In genomic region chr5:69414885-69415583, GRCh38 we compare ENCODE assay signal across 8 cellular contexts. TPM values are rescaled to one million over a fixed set of nuclear protein-coding genes. Genes with fewer than 3 reads are reported as not detected.
A peak's percentile ranks its signal among the peaks of the same experiment; 100 is the strongest.
DNase-seq lines count a peak whose midpoint lies in the region; TF ChIP-seq lines count a peak whose summit lies in the region.

TSS of gene MARVELD2 (plus strand) at chr5:69415116. CDS start at chr5:69419386, 4,270 bp downstream.

- H3K4me3 ChIP-seq in foreskin fibroblast (ENCODE audit: low read depth in 1 of 2, low read length in 2 of 2) (peak within 1 kb of the TSS; percentile 45), suprapubic skin (peak within 1 kb of the TSS; percentile 62)

- no peak within 1 kb of the TSS for H3K27ac Mint-ChIP-seq in neural crest cell (ENCODE audit: unreplicated experiment)

- H3K27me3 Mint-ChIP-seq in neural crest cell (ENCODE audit: low read depth): peaks cover 31% of the 10 kb centered on the region

- peaks cover 25% of the 10 kb centered on the region for H3K36me3 ChIP-seq in suprapubic skin

- peak within 1 kb of the TSS; percentile 73 for H3K27ac ChIP-seq in suprapubic skin

- peak; percentile 47 for DNase-seq in EL
- DNase-seq in HCEC 1CT: peak; percentile 17
- peak; percentile 76 for DNase-seq in NCI-H460 (ENCODE audit: extremely low read depth, low read depth)
- DNase-seq in activated T-helper 9 cell treated with anti-CD3 and anti-CD28 coated beads, Interleukin-2, amount 50 U/mL, for 16 hours (ENCODE audit: low read depth): peak; percentile 22
- peak; percentile 10 to 64 for DNase-seq in foreskin fibroblast
- no peak for DNase-seq in neural crest cell (ENCODE audit: low read depth, low spot score)
- DNase-seq in suprapubic skin (ENCODE audit: low spot score in 2 of 2): peak; percentile 74 to 85
- no peak for DNase-seq in NK-92 treated with Interleukin-12 subunit alpha and Interleukin-12 subunit beta, amount 100 ng/mL, for 24 hours (lab: John Stamatoyannopoulos, UW)

- no peaks in the 10 kb centered on the region for H3K9me3 Mint-ChIP-seq in neural crest cell

- TF ChIP-seq POLR2A in suprapubic skin (IDR thresholded peaks at IDR 0.05): peak in 1 of 2 donors; percentile 22

- no peaks in the 10 kb centered on the region for H3K9me3 ChIP-seq in suprapubic skin

- peak within 1 kb of the TSS; percentile 71 for H3K4me3 Mint-ChIP-seq in neural crest cell

- TF ChIP-seq EP300 in suprapubic skin (IDR thresholded peaks at IDR 0.05): no peak

- H3K4me1 Mint-ChIP-seq in neural crest cell: peaks cover 8% of the 10 kb centered on the region

- H3K36me3 Mint-ChIP-seq in neural crest cell (ENCODE audit: low read depth): peaks cover 28% of the 10 kb centered on the region

- 27% methylated on average over 49 of the region's 78 CpGs for WGBS in suprapubic skin

- no peaks in the 10 kb centered on the region for H3K27me3 ChIP-seq in suprapubic skin

- TF ChIP-seq CTCF in foreskin fibroblast (IDR thresholded peaks at IDR 0.05; ENCODE audit: low read depth, low read length) (peak; percentile 32), neural crest cell (conservative IDR thresholded peaks at IDR 0.05) (peak; percentile 56), suprapubic skin (IDR thresholded peaks at IDR 0.05) (peak in 1 of 2 donors; percentile 39)

- no peaks in the 10 kb centered on the region for H3K4me1 ChIP-seq in suprapubic skin

RNA-seq across cellular contexts. Expression of gene MARVELD2, which starts in this region (rescaled TPM):
- 8.8 and 9.3 TPM in 2 replicates for total RNA-seq in NCI-H460 (2014; rRNA removed; shearing (Covaris generic))
- 4.3 and 11.8 TPM in 2 replicates for polyA plus RNA-seq in NCI-H460 (2014; cell fraction: nucleus; rRNA removed)
- total RNA-seq in neural crest cell: 0.36 and 0.68 TPM in 2 replicates
- 10 to 100 TPM; 22.5 to 29.4 (median 26.0) TPM for total RNA-seq in suprapubic skin

Comparison
In these comparisons a context has a peak if more than half of its experiments do, and no peak if none do; other contexts are left out.
1. DNase-seq: peak in EL (single experiment), HCEC 1CT (single experiment), NCI-H460 (single experiment), activated T-helper 9 cell treated with anti-CD3 and anti-CD28 coated beads, Interleukin-2, amount 50 U/mL, for 16 hours (single experiment), foreskin fibroblast (2 of 2) and suprapubic skin (2 of 2); none in neural crest cell (single experiment) and NK-92 treated with Interleukin-12 subunit alpha and Interleukin-12 subunit beta, amount 100 ng/mL, for 24 hours (single experiment).